In genomic region chr20:21099653-21100589, GRCh38 we compare ENCODE assay signal across 8 cellular contexts. TPM values are rescaled to one million over a fixed set of nuclear protein-coding genes. Genes with fewer than 3 reads are reported as not detected.
DNase-seq lines count a peak whose midpoint lies in the region; ATAC-seq and TF ChIP-seq lines count a peak whose summit lies in the region.

No MANE protein-coding gene starts in this region.

- H3K4me3 ChIP-seq in GM23338 (peak overlapping the region; percentile 67), heart right ventricle (peak overlapping the region; percentile 21 to 63 (median 45)), skeletal muscle cell (ENCODE audit: low read depth, low read length) (peak overlapping the region; percentile 31)

- 0 out of 2 replicates have a peak overlapping the region, but pooled peaks have one; percentile 39 for H3K27ac ChIP-seq in GM23338 (ENCODE audit: low read depth)
- peak overlapping the region in 1 of 10 donors; percentile 77 for H3K27ac ChIP-seq in heart right ventricle

- no peaks in the 10 kb centered on the region; the same call in 1 of the 2 replicates for H3K79me2 ChIP-seq in GM23338 (replicated peaks; ENCODE audit: insufficient read depth)

- no peaks in the 10 kb centered on the region; the same call in 2 of the 3 replicates for H3K36me3 Mint-ChIP-seq in GM23338 (ENCODE audit: low read depth)
- H3K36me3 Mint-ChIP-seq in activated T-helper 1 cell treated with anti-CD3 and anti-CD28 coated beads, Interleukin-12 subunit alpha, Interleukin-12 subunit beta, Interleukin-2, Interleukin-4 antibody, amounts not matched to agents 30 ng/mL and 10 ng/mL and 1 ng/mL, durations not matched to agents 14 hours and 24 hours and 36 hours (ENCODE audit: low read depth): no peaks in the 10 kb centered on the region

- WGBS in heart right ventricle, 2 donors: 2 to 4% methylated on average over 48 of the region's 48 CpGs

- peak overlapping the region; percentile 90 for H3K4me2 ChIP-seq in GM23338

- ATAC-seq in GM23338: peak; percentile 1; the same call in 1 of the 3 replicates
- peak in 4 of 8 donors; percentile 34 to 61 (median 50) for ATAC-seq in heart right ventricle

- DNase-seq in GM23338 (ENCODE audit: low spot score) (peak; percentile 68), NCI-H524 (lab: John Stamatoyannopoulos, UW) (peak; percentile 57 to 73), heart right ventricle (peak in 1 of 2 donors; percentile 31), skeletal muscle cell (ENCODE audit: low read depth) (no peak), NCI-H1436 treated with DMSO at 0.1 percent for 48 hours (lab: John Stamatoyannopoulos, UW) (no peak), NCI-H128 (lab: John Stamatoyannopoulos, UW; ENCODE audit: unreplicated experiment) (no peak)
- peak; percentile 39 for DNase-seq in activated T-helper 1 cell treated with anti-CD3 and anti-CD28 coated beads, Interleukin-12 subunit alpha, Interleukin-12 subunit beta, Interleukin-2, Interleukin-4 antibody, amounts not matched to agents 30 ng/mL and 10 ng/mL and 1 ng/mL, durations not matched to agents 14 hours and 24 hours and 36 hours (ENCODE audit: low spot score)

- peaks cover 85% of the 10 kb centered on the region for H3K27me3 ChIP-seq in GM23338 (ENCODE audit: insufficient read depth)
- H3K27me3 ChIP-seq in heart right ventricle: peaks cover 32 to 100% (median 95%) of the 10 kb centered on the region in 7 donors

- no peaks in the 10 kb centered on the region for H3K9me3 Mint-ChIP-seq in GM23338
- peaks cover 3% of the 10 kb centered on the region for H3K9me3 Mint-ChIP-seq in activated T-helper 1 cell treated with anti-CD3 and anti-CD28 coated beads, Interleukin-12 subunit alpha, Interleukin-12 subunit beta, Interleukin-2, Interleukin-4 antibody, amounts not matched to agents 30 ng/mL and 10 ng/mL and 1 ng/mL, durations not matched to agents 14 hours and 24 hours and 36 hours

- H3K27ac Mint-ChIP-seq in GM23338: no peak overlapping the region
- H3K27ac Mint-ChIP-seq in activated T-helper 1 cell treated with anti-CD3 and anti-CD28 coated beads, Interleukin-12 subunit alpha, Interleukin-12 subunit beta, Interleukin-2, Interleukin-4 antibody, amounts not matched to agents 30 ng/mL and 10 ng/mL and 1 ng/mL, durations not matched to agents 14 hours and 24 hours and 36 hours: peak overlapping the region; percentile 93

- H3K4me3 Mint-ChIP-seq in GM23338: peak overlapping the region; percentile 77
- peak overlapping the region; percentile 83 for H3K4me3 Mint-ChIP-seq in activated T-helper 1 cell treated with anti-CD3 and anti-CD28 coated beads, Interleukin-12 subunit alpha, Interleukin-12 subunit beta, Interleukin-2, Interleukin-4 antibody, amounts not matched to agents 30 ng/mL and 10 ng/mL and 1 ng/mL, durations not matched to agents 14 hours and 24 hours and 36 hours

- no peaks in the 10 kb centered on the region for H3K36me3 ChIP-seq in ES-I3 (ENCODE audit: insufficient read depth, low read length)
- no peaks in the 10 kb centered on the region for H3K36me3 ChIP-seq in GM23338 (ENCODE audit: insufficient read depth)
- H3K36me3 ChIP-seq in heart right ventricle: no peaks in the 10 kb centered on the region

- peaks cover 54% of the 10 kb centered on the region for H3K4me1 Mint-ChIP-seq in GM23338
- peaks cover 49% of the 10 kb centered on the region for H3K4me1 Mint-ChIP-seq in activated T-helper 1 cell treated with anti-CD3 and anti-CD28 coated beads, Interleukin-12 subunit alpha, Interleukin-12 subunit beta, Interleukin-2, Interleukin-4 antibody, amounts not matched to agents 30 ng/mL and 10 ng/mL and 1 ng/mL, durations not matched to agents 14 hours and 24 hours and 36 hours (ENCODE audit: low read depth)

- H4K20me1 ChIP-seq in GM23338 (replicated peaks; ENCODE audit: insufficient read depth): 0 out of 2 replicates have a peak, but pooled peaks cover 3% of the 10 kb centered on the region

- TF ChIP-seq CTCF in GM23338 (conservative IDR thresholded peaks at IDR 0.05; ENCODE audit: low read depth in 2 of 2) (no peak), heart right ventricle (IDR thresholded peaks at IDR 0.05) (no peak)

- H3K4me1 ChIP-seq in ES-I3 (ENCODE audit: insufficient read depth, low read length): no peaks in the 10 kb centered on the region
- H3K4me1 ChIP-seq in GM23338 (ENCODE audit: insufficient read depth): peaks cover 47% of the 10 kb centered on the region
- H3K4me1 ChIP-seq in heart right ventricle: peaks cover 2 to 45% (median 40%) of the 10 kb centered on the region in 9 donors

- peak overlapping the region; percentile 63 for H3K9ac ChIP-seq in ES-I3 (ENCODE audit: low read depth, low read length)

- H3K27me3 Mint-ChIP-seq in GM23338 (ENCODE audit: insufficient read depth, low read depth, poor library complexity): peaks cover 74% of the 10 kb centered on the region
- H3K27me3 Mint-ChIP-seq in activated T-helper 1 cell treated with anti-CD3 and anti-CD28 coated beads, Interleukin-12 subunit alpha, Interleukin-12 subunit beta, Interleukin-2, Interleukin-4 antibody, amounts not matched to agents 30 ng/mL and 10 ng/mL and 1 ng/mL, durations not matched to agents 14 hours and 24 hours and 36 hours (ENCODE audit: insufficient read depth): peaks cover 69% of the 10 kb centered on the region

- H3F3A ChIP-seq in GM23338 (replicated peaks; ENCODE audit: low read depth): peaks cover 10% of the 10 kb centered on the region

- intact Hi-C loops in activated T-helper 1 cell treated with anti-CD3 and anti-CD28 coated beads, Interleukin-12 subunit alpha, Interleukin-12 subunit beta, Interleukin-2, Interleukin-4 antibody, amounts not matched to agents 30 ng/mL and 10 ng/mL and 1 ng/mL, durations not matched to agents 14 hours and 24 hours and 36 hours (cut with micrococcal nuclease): loop anchor here (1.0 to 5.0 kb wide), 8 partner anchors 25 to 1477 kb away; partner anchors contain the start of genes PAX1 and XRN2
- intact Hi-C loops in heart right ventricle (cut with DNase I): no loop called here

- peak overlapping the region; percentile 4; the same call in 1 of the 2 replicates for H2AFZ ChIP-seq in GM23338

- H3K9me3 ChIP-seq in ES-I3 (ENCODE audit: control insufficient read depth, insufficient read depth, low read length) (no peaks in the 10 kb centered on the region), heart right ventricle (no peaks in the 10 kb centered on the region)

- H3K9me2 ChIP-seq in GM23338 (ENCODE audit: insufficient read depth): no peaks in the 10 kb centered on the region

RNA-seq across cellular contexts. Expression of gene LINC00237, which starts 6.2 kb away (rescaled TPM):
- 0.31 TPM in 1 of 2 replicates, not detected in the other for total RNA-seq in GM23338 (2014; rRNA removed; shearing (Covaris generic))
- 2.0 and 2.6 TPM in 2 replicates for polyA plus RNA-seq in GM23338 (2016; fragmentation: Nextera tagmentation; extraction: Ambion mirVana)
- total RNA-seq in activated T-helper 1 cell treated with anti-CD3 and anti-CD28 coated beads, Interleukin-12 subunit alpha, Interleukin-12 subunit beta, Interleukin-2, Interleukin-4 antibody, amounts not matched to agents 30 ng/mL and 10 ng/mL and 1 ng/mL, durations not matched to agents 14 hours and 24 hours and 36 hours: not detected in 2 replicates
- total RNA-seq in heart right ventricle: not detected
- not detected for polyA plus RNA-seq in heart right ventricle

RNA-seq across cellular contexts. Expression of gene KIZ, which starts 26.0 kb away (rescaled TPM):
- 63.6 and 87.7 TPM in 2 replicates for total RNA-seq in GM23338 (2014; rRNA removed; shearing (Covaris generic))
- polyA plus RNA-seq in GM23338 (2016; fragmentation: Nextera tagmentation; extraction: Ambion mirVana) (52.5 and 58.3 TPM in 2 replicates), heart right ventricle (10 to 100 TPM in 1 of 2 donors, 1 to 10 TPM in 1; 8.3 to 33.9 TPM)
- 9.3 and 11.8 TPM in 2 replicates for total RNA-seq in activated T-helper 1 cell treated with anti-CD3 and anti-CD28 coated beads, Interleukin-12 subunit alpha, Interleukin-12 subunit beta, Interleukin-2, Interleukin-4 antibody, amounts not matched to agents 30 ng/mL and 10 ng/mL and 1 ng/mL, durations not matched to agents 14 hours and 24 hours and 36 hours
- 10 to 100 TPM; 16.8 to 38.2 (median 26.5) TPM for total RNA-seq in heart right ventricle

Comparison
In these comparisons a context has a peak if more than half of its experiments do, and no peak if none do; other contexts are left out.
1. DNase-seq: peak in GM23338 (single experiment), NCI-H524 (2 of 2) and activated T-helper 1 cell treated with anti-CD3 and anti-CD28 coated beads, Interleukin-12 subunit alpha, Interleukin-12 subunit beta, Interleukin-2, Interleukin-4 antibody, amounts not matched to agents 30 ng/mL and 10 ng/mL and 1 ng/mL, durations not matched to agents 14 hours and 24 hours and 36 hours (single experiment); none in skeletal muscle cell (single experiment), NCI-H1436 treated with DMSO at 0.1 percent for 48 hours (single experiment) and NCI-H128 (single experiment).
2. Peak in every context shown above with its lines, with median percentiles within 50 percentile points of each other: H3K4me3 ChIP-seq.